Comparison of ENCODE assay signal across 8 cellular contexts in the genomic region with DNA sequence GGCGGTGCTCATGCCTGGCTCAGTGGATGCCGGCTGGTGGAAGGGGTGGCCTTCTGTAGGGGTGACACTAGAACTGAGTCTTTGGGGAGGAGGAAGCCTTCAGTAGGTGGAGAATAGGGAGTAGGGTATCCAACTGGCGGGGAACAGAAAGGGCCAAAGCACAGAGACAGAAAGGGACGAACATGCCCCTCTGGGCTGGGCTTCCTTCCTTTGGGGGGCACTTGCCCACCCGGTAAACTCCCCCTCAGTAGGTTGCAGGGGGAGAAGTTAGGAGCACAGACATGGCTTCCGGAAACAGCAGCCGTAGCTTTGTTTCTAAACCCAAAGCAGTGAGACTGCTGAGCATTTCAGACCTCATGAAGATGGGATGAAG. TPM values are rescaled to one million over a fixed set of nuclear protein-coding genes. Genes with fewer than 3 reads are reported as not detected.
DNase-seq lines count a peak whose midpoint lies in the region; ATAC-seq, FAIRE-seq and TF ChIP-seq lines count a peak whose summit lies in the region.

No MANE protein-coding gene starts in this region.

- WGBS in hepatocyte (ENCODE audit: low lambda C conversion rate, missing lambda C conversion rate): 29% methylated on average over 7 of the region's 7 CpGs
- 1 to 7% (median 4%) methylated on average over 7 of the region's 7 CpGs for WGBS in small intestine, 3 donors

- no peaks in the 10 kb centered on the region for H3K9me3 Mint-ChIP-seq in activated naive CD8-positive, alpha-beta T cell treated with anti-CD3 and anti-CD28 coated beads for 36 hours

- no peaks in the 10 kb centered on the region for H3K9me2 ChIP-seq in hepatocyte (replicated peaks; ENCODE audit: insufficient read depth)

- peak overlapping the region; percentile 93 for H3K4me3 Mint-ChIP-seq in activated naive CD8-positive, alpha-beta T cell treated with anti-CD3 and anti-CD28 coated beads for 36 hours

- H3K4me1 ChIP-seq in hepatocyte (ENCODE audit: insufficient read depth) (peaks cover 11% of the 10 kb centered on the region), small intestine (ENCODE audit: control insufficient read depth in 2 of 2, insufficient read depth in 1 of 2, low read depth in 1 of 2, low read length in 1 of 2) (peaks cover 0 to 7% of the 10 kb centered on the region in 2 donors)

- FAIRE-seq in small intestine (lab: Jason Lieb, UNC): no peak

- H3K27me3 Mint-ChIP-seq in activated naive CD8-positive, alpha-beta T cell treated with anti-CD3 and anti-CD28 coated beads for 36 hours: no peaks in the 10 kb centered on the region

- H3K4me1 Mint-ChIP-seq in activated naive CD8-positive, alpha-beta T cell treated with anti-CD3 and anti-CD28 coated beads for 36 hours: peaks cover 13% of the 10 kb centered on the region

- H3K27ac ChIP-seq in hepatocyte (peak overlapping the region; percentile 40), small intestine (ENCODE audit: low read depth in 1 of 2, low read length in 1 of 2) (peak overlapping the region; percentile 76 to 82)

- no peaks in the 10 kb centered on the region for H3K36me3 ChIP-seq in hepatocyte (replicated peaks; ENCODE audit: insufficient read depth, low read depth)
- H3K36me3 ChIP-seq in small intestine (ENCODE audit: control insufficient read depth in 2 of 2, insufficient read depth in 2 of 2, low read length in 2 of 2): peaks cover 3 to 11% of the 10 kb centered on the region in 2 donors

- peak; percentile 16 to 25 for DNase-seq in activated CD4-positive, alpha-beta T cell treated with anti-CD3 and anti-CD28 coated beads for 4 hours
- no peak for DNase-seq in activated CD4-positive, alpha-beta T cell treated with anti-CD3 and anti-CD28 coated beads, Interleukin-2, amount 50 U/mL, for 1 hour
- DNase-seq in activated naive CD8-positive, alpha-beta T cell treated with anti-CD3 and anti-CD28 coated beads for 36 hours: peak; percentile 37
- DNase-seq in hepatocyte (ENCODE audit: low spot score) (no peak), small intestine (peak; percentile 28), NCI-H1092 (lab: John Stamatoyannopoulos, UW) (no peak), NCI-H446 (lab: John Stamatoyannopoulos, UW) (no peak)

- peak overlapping the region; percentile 63 for H3K4me3 ChIP-seq in hepatocyte
- H3K4me3 ChIP-seq in small intestine (ENCODE audit: low read depth in 1 of 2, low read length in 2 of 2): peak overlapping the region; percentile 72 to 82

- no peak for TF ChIP-seq CTCF in hepatocyte (IDR thresholded peaks at IDR 0.05; ENCODE audit: poor library complexity)

- peak; percentile 11 for ATAC-seq in HG03442 (IDR thresholded peaks at IDR 0.05; ENCODE audit: unreplicated experiment)

- H3K79me2 ChIP-seq in hepatocyte: peaks cover 9% of the 10 kb centered on the region

- peak overlapping the region; percentile 96 for H3K4me2 ChIP-seq in hepatocyte

- H3K27ac Mint-ChIP-seq in activated naive CD8-positive, alpha-beta T cell treated with anti-CD3 and anti-CD28 coated beads for 36 hours: peak overlapping the region; percentile 85

- peak overlapping the region; percentile 65 for H2AFZ ChIP-seq in hepatocyte

- peaks cover 13% of the 10 kb centered on the region for H3K36me3 Mint-ChIP-seq in activated naive CD8-positive, alpha-beta T cell treated with anti-CD3 and anti-CD28 coated beads for 36 hours

- H3K9me3 ChIP-seq in hepatocyte (ENCODE audit: low read depth): no peaks in the 10 kb centered on the region
- H3K9me3 ChIP-seq in small intestine (ENCODE audit: control insufficient read depth, low read depth): no peaks in the 10 kb centered on the region

- no peaks in the 10 kb centered on the region for H4K20me1 ChIP-seq in hepatocyte (ENCODE audit: insufficient read depth, poor library complexity, severe bottlenecking)

- H3K27me3 ChIP-seq in hepatocyte (no peaks in the 10 kb centered on the region), small intestine (ENCODE audit: control insufficient read depth in 2 of 2, insufficient read depth in 2 of 2, low read length in 2 of 2) (no peaks in the 10 kb centered on the region)

RNA-seq across cellular contexts. Expression of a gene that starts 0.8 kb away (rescaled TPM):
- total RNA-seq in activated naive CD8-positive, alpha-beta T cell treated with anti-CD3 and anti-CD28 coated beads for 36 hours: 10 to 100 TPM; 23.4 to 26.3 TPM
- 17.5 and 34.0 TPM in 2 replicates for total RNA-seq in hepatocyte
- polyA plus RNA-seq in hepatocyte (24.4 and 46.2 TPM in 2 replicates), small intestine (10 to 100 TPM; 17.6 to 36.2 (median 25.7) TPM)

RNA-seq across cellular contexts. Expression of a gene that starts 51.5 kb away (rescaled TPM):
- under 1 TPM; 0.12 to 0.14 TPM for total RNA-seq in activated naive CD8-positive, alpha-beta T cell treated with anti-CD3 and anti-CD28 coated beads for 36 hours
- total RNA-seq in hepatocyte: 9.5 and 12.8 TPM in 2 replicates
- polyA plus RNA-seq in hepatocyte (13.3 and 14.7 TPM in 2 replicates), small intestine (10 to 100 TPM in 1 of 3 donors, 1 to 10 TPM in 1, under 1 TPM in 1; 0.67 to 57.4 (median 2.4) TPM)

Comparison
In these comparisons a context has a peak if more than half of its experiments do, and no peak if none do; other contexts are left out.
1. DNase-seq: peak in activated CD4-positive, alpha-beta T cell treated with anti-CD3 and anti-CD28 coated beads for 4 hours (2 of 2), activated naive CD8-positive, alpha-beta T cell treated with anti-CD3 and anti-CD28 coated beads for 36 hours (single experiment) and small intestine (single experiment); none in activated CD4-positive, alpha-beta T cell treated with anti-CD3 and anti-CD28 coated beads, Interleukin-2, amount 50 U/mL, for 1 hour (single experiment), hepatocyte (single experiment), NCI-H1092 (single experiment) and NCI-H446 (0 of 2).